Comparison of ENCODE assay signal across 27 cellular contexts in the genomic region with DNA sequence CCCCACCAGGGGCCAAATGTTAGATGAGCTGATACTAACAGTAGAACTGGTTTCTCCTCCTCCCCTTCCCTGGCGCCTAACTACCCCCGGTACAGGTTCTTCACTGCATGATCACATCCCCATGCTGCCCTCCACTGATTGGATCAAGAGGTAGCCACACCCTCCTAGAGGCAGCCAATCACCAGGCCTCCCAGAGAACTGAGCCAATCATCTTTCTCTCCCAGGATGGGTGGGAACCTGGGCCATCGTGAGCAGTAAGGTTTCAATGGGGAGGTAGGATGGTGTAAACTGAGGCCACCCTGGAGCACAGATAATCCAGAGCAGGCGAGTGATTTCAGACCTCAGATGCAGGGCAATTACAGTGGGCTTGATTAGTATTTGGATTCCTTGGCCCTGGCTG.
DNase-seq lines count a peak whose midpoint lies in the region; TF ChIP-seq lines count a peak whose summit lies in the region.
"Had no signal": no experiment of that assay in that cellular context is flagged by ENCODE, and none has a peak within 500 bp of the region (broad histone marks: within the 10 kb centered on the region; RNA-seq: fewer than 3 reads in every experiment).

No MANE protein-coding gene starts in this region.

- no peak overlapping the region for H2AK5ac ChIP-seq in mesendoderm (ENCODE audit: low read length)

- H3K36me3 ChIP-seq in HEK293 (ENCODE audit: control insufficient read depth in 2 of 2, insufficient read depth in 1 of 2, low read length in 2 of 2) (no peaks in the 10 kb centered on the region), mesendoderm (ENCODE audit: control insufficient read depth, insufficient read depth, low read length) (no peaks in the 10 kb centered on the region)
- H3K36me3 ChIP-seq: cardiac muscle cell, pancreas, SJCRH30, thoracic aorta, vagina, WERI-Rb-1 had no signal

- H4K5ac ChIP-seq in mesendoderm (ENCODE audit: low read length): no peak overlapping the region

- peak; percentile 37 for DNase-seq in NCI-H748 (lab: John Stamatoyannopoulos, UW; ENCODE audit: unreplicated experiment)
- no peak for DNase-seq in NCI-H748 treated with DMSO at 0.1 percent for 48 hours (lab: John Stamatoyannopoulos, UW)
- DNase-seq in SK-MEL-5 (ENCODE audit: low read depth, low spot score): peak; percentile 29
- peak; percentile 64 for DNase-seq in mesendoderm
- no peak for DNase-seq in NCI-H1436 (lab: John Stamatoyannopoulos, UW)
- DNase-seq in NCI-H345 (lab: John Stamatoyannopoulos, UW): no peak
- DNase-seq in effector CD4-positive, alpha-beta T cell: no peak
- DNase-seq: activated CD4-positive, alpha-beta T cell treated with anti-CD3 and anti-CD28 coated beads, Interleukin-2, amount 10 ng/mL, durations not matched to agents 24 days and 14 days; activated effector memory CD4-positive, alpha-beta T cell treated with anti-CD3 and anti-CD28 coated beads, Interleukin-2, amount 50 U/mL, for 16 hours; activated naive CD8-positive, alpha-beta T cell treated with anti-CD3 and anti-CD28 coated beads, Interleukin-2, amount 10 ng/mL, durations not matched to agents 7 days and 5 days; activated T-cell treated with anti-CD3 and anti-CD28 coated beads, Interleukin-2, amount 50 U/mL, for 1 hour; AML-193; CD4-positive, alpha-beta T cell; effector memory CD4-positive, alpha-beta T cell; GOT3; MV-4-11; NCI-H1694; pancreas; stimulated activated naive CD8-positive, alpha-beta T cell treated with anti-CD3 and anti-CD28 coated beads, Interleukin-15, Interleukin-2, amounts not matched to agents 100 U/mL and 50 U/mL, for 24 hours; WERI-Rb-1 had no signal

- H3K4me1 ChIP-seq in HEK293 (ENCODE audit: control insufficient read depth, insufficient read depth, low read length): no peaks in the 10 kb centered on the region
- peaks cover 6% of the 10 kb centered on the region for H3K4me1 ChIP-seq in mesendoderm (ENCODE audit: control insufficient read depth, low read depth, low read length)
- H3K4me1 ChIP-seq: pancreas, SJCRH30 had no signal

- H3K18ac ChIP-seq in mesendoderm (ENCODE audit: low read length): no peak overlapping the region

- CTCF ChIA-PET in HEK293 (lab: Yijun Ruan, JAX): no interaction called here

- H3K27ac ChIP-seq in HEK293 (ENCODE audit: extremely low read depth, low read depth, low read length) (no peak overlapping the region), mesendoderm (ENCODE audit: low read depth, low read length) (no peak overlapping the region)
- H3K27ac ChIP-seq: cardiac muscle cell, coronary artery, pancreas, SJCRH30, skin epidermis, thoracic aorta, vagina, WERI-Rb-1 had no signal

- H3K79me2 ChIP-seq in mesendoderm (ENCODE audit: control insufficient read depth, insufficient read depth, low read length): no peaks in the 10 kb centered on the region

- TF ChIP-seq CTCF in HEK293 (tag by site-specific recombination; IDR thresholded peaks at IDR 0.05): no peak

- H2BK120ac ChIP-seq in mesendoderm (ENCODE audit: low read depth, low read length): no peak overlapping the region

- in situ Hi-C loops in SK-MEL-5 (cut with HindIII; ENCODE audit: low pct_unique_long_range_greater_than_20kb, low sequenced_read_pairs): no loop called here

- no peaks in the 10 kb centered on the region for H3K9me3 ChIP-seq in HEK293 (ENCODE audit: control insufficient read depth, insufficient read depth, low read depth, low read length)
- H3K9me3 ChIP-seq: pancreas, SJCRH30, thoracic aorta, vagina had no signal

- H2BK15ac ChIP-seq in mesendoderm (replicated peaks; ENCODE audit: low read depth): no peak overlapping the region

- no peak overlapping the region for H4K8ac ChIP-seq in mesendoderm (ENCODE audit: low read depth, low read length)

- no peak overlapping the region for H3K23ac ChIP-seq in mesendoderm (ENCODE audit: low read length)

- POLR2A ChIA-PET in HEK293 (lab: Yijun Ruan, JAX): no interaction called here

- H3K56ac ChIP-seq in mesendoderm (ENCODE audit: low read length): no peak overlapping the region

- no peaks in the 10 kb centered on the region for H3K27me3 ChIP-seq in mesendoderm (ENCODE audit: insufficient read depth, low read length, poor library complexity)
- H3K27me3 ChIP-seq: cardiac muscle cell, pancreas, vagina had no signal

- no peak overlapping the region for H3K9ac ChIP-seq in mesendoderm (ENCODE audit: low read length)

- WGBS in mesendoderm (ENCODE audit: extremely low coverage, insufficient coverage, low lambda C conversion rate): no CpG with 5 or more reads among the region's 4 CpGs

- H3K4me3 ChIP-seq in HEK293 (ENCODE audit: low read depth, low read length) (no peak overlapping the region), mesendoderm (ENCODE audit: low read length) (no peak overlapping the region)
- H3K4me3 ChIP-seq: cardiac muscle cell, coronary artery, pancreas, SJCRH30, skin epidermis, thoracic aorta, vagina had no signal

- H3K79me1 ChIP-seq in mesendoderm (ENCODE audit: low read length): no peaks in the 10 kb centered on the region

- H3K4ac ChIP-seq in mesendoderm (ENCODE audit: low read depth, low read length): no peak overlapping the region

- H3K4me2 ChIP-seq in mesendoderm (ENCODE audit: low read length): no peak overlapping the region

- no peak overlapping the region for H2BK5ac ChIP-seq in mesendoderm (ENCODE audit: low read length)

TF ChIP-seq in HEK293, 187 proteins besides CTCF, POLR2A, EP300 and RAD21:
- TF ChIP-seq PRDM1 (tag by site-specific recombination; IDR thresholded peaks at IDR 0.05) (no peak), KLF10 (tag by site-specific recombination; IDR thresholded peaks at IDR 0.05) (0 out of 2 replicates have a peak, but pooled peaks have one; percentile 31), SP2 (tag by site-specific recombination; IDR thresholded peaks at IDR 0.05) (peak; percentile 36; the same call in 1 of the 2 replicates), ZEB2 (tag by site-specific recombination; IDR thresholded peaks at IDR 0.05) (no peak), GFI1B (tag by site-specific recombination; IDR thresholded peaks at IDR 0.05) (no peak), YY1 (tag by site-specific recombination; IDR thresholded peaks at IDR 0.05) (no peak), MZF1 (tag by site-specific recombination; IDR thresholded peaks at IDR 0.05; ENCODE audit: borderline replicate concordance) (no peak), KLF16 (tag by site-specific recombination; IDR thresholded peaks at IDR 0.05) (no peak), ZNF169 (tag by site-specific recombination; IDR thresholded peaks at IDR 0.05) (no peak), ZNF2 (tag by site-specific recombination; IDR thresholded peaks at IDR 0.05) (no peak)
- TF ChIP-seq, protein P1, sequence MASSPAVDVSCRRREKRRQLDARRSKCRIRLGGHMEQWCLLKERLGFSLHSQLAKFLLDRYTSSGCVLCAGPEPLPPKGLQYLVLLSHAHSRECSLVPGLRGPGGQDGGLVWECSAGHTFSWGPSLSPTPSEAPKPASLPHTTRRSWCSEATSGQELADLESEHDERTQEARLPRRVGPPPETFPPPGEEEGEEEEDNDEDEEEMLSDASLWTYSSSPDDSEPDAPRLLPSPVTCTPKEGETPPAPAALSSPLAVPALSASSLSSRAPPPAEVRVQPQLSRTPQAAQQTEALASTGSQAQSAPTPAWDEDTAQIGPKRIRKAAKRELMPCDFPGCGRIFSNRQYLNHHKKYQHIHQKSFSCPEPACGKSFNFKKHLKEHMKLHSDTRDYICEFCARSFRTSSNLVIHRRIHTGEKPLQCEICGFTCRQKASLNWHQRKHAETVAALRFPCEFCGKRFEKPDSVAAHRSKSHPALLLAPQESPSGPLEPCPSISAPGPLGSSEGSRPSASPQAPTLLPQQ (tag by site-specific recombination; IDR thresholded peaks at IDR 0.05): no peak
- TF ChIP-seq, protein P2, sequence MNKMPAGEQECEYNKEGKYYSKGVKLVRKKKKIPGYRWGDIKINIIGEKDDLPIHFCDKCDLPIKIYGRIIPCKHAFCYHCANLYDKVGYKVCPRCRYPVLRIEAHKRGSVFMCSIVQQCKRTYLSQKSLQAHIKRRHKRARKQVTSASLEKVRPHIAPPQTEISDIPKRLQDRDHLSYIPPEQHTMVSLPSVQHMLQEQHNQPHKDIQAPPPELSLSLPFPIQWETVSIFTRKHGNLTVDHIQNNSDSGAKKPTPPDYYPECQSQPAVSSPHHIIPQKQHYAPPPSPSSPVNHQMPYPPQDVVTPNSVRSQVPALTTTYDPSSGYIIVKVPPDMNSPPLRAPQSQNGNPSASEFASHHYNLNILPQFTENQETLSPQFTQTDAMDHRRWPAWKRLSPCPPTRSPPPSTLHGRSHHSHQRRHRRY (tag by site-specific recombination; IDR thresholded peaks at IDR 0.05): no peak

Comparison
In these comparisons a context has a peak if more than half of its experiments do, and no peak if none do; other contexts are left out.
1. DNase-seq: peak in NCI-H748 (single experiment), SK-MEL-5 (single experiment) and mesendoderm (single experiment); none in NCI-H748 treated with DMSO at 0.1 percent for 48 hours (single experiment), NCI-H1436 (single experiment), NCI-H345 (single experiment) and effector CD4-positive, alpha-beta T cell (single experiment).